In the genomic region with DNA sequence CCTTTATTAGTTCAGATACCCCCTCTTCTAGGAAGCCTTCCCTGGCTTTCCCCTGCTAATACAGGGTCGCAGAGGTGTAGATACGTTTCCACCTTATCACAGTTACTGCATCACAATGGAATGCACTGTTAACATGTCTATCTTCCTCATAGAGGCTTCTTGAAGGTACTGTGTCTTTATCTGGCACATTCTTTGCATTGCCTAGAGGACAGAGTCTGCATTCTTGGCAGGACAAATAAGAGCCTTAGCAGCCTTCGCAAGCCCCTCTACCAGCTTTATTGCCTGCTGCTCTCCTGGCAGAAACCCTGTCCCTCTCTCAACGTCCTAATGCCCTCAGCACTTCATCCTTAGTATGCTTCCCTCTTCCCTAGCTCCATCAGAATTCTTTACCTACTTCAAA, we compare ENCODE assay signal across 18 cellular contexts. TPM values are rescaled to one million over a fixed set of nuclear protein-coding genes. Genes with fewer than 3 reads are reported as not detected.
"Had no signal": no experiment of that assay in that cellular context is flagged by ENCODE, and none has a peak within 500 bp of the region (broad histone marks: within the 10 kb centered on the region; RNA-seq: fewer than 3 reads in every experiment).

No MANE protein-coding gene starts in this region.

- H3K4me1 ChIP-seq: adrenal gland, lower lobe of right lung, right lobe of liver, spleen, stomach had no signal

- H3K36me3 ChIP-seq: adrenal gland, lower lobe of right lung, ovary, right lobe of liver, stomach, thoracic aorta, WERI-Rb-1 had no signal

- FAIRE-seq: colon, endometrium had no signal

- H3K9me3 ChIP-seq: adrenal gland, lower lobe of right lung, ovary, right lobe of liver, spleen, stomach, thoracic aorta had no signal

- H3K27me3 ChIP-seq: adrenal gland, ovary, right lobe of liver had no signal

- H3K4me3 ChIP-seq: adrenal gland, lower lobe of right lung, ovary, right lobe of liver, spleen, stomach, thoracic aorta had no signal

- H3K36me3 Mint-ChIP-seq: activated naive CD4-positive, alpha-beta T cell treated with anti-CD3 and anti-CD28 coated beads, Interleukin-2, amount 50 U/mL, for 24 hours had no signal

- H3K4me1 Mint-ChIP-seq: activated CD4-positive, alpha-beta memory T cell treated with anti-CD3 and anti-CD28 coated beads, Interleukin-2, amount 10 ng/mL, durations not matched to agents 7 days and 5 days; activated CD4-positive, alpha-beta T cell treated with anti-CD3 and anti-CD28 coated beads for 36 hours; activated naive CD4-positive, alpha-beta T cell treated with anti-CD3 and anti-CD28 coated beads, Interleukin-2, amount 50 U/mL, for 24 hours; T-helper 17 cell had no signal

- H3K27ac Mint-ChIP-seq: activated CD4-positive, alpha-beta memory T cell treated with anti-CD3 and anti-CD28 coated beads, Interleukin-2, amount 10 ng/mL, durations not matched to agents 7 days and 5 days; activated CD4-positive, alpha-beta T cell treated with anti-CD3 and anti-CD28 coated beads for 36 hours; activated naive CD4-positive, alpha-beta T cell treated with anti-CD3 and anti-CD28 coated beads, Interleukin-2, amount 50 U/mL, for 24 hours; activated T-cell treated with anti-CD3 and anti-CD28 coated beads, Interleukin-2, amount 50 U/mL, for 24 hours; T-helper 17 cell had no signal

- DNase-seq: activated CD4-positive, alpha-beta memory T cell treated with anti-CD3 and anti-CD28 coated beads, Interleukin-2, amount 10 ng/mL, durations not matched to agents 7 days and 5 days; activated CD4-positive, alpha-beta T cell treated with anti-CD3 and anti-CD28 coated beads for 36 hours; activated effector memory CD4-positive, alpha-beta T cell treated with Interleukin-2 at 50 U/mL for 16 hours; activated T-cell treated with anti-CD3 and anti-CD28 coated beads, Interleukin-2, amount 50 U/mL, for 24 hours; adrenal gland; lower lobe of right lung; ovary; right lobe of liver; spleen; stimulated activated CD4-positive, alpha-beta T cell treated with anti-CD3 and anti-CD28 coated beads, Interleukin-1b, Interleukin-23, amount 100 ng/mL, for 48 hours; stomach; T-helper 17 cell; WERI-Rb-1 had no signal

- H3K27ac ChIP-seq: adrenal gland, lower lobe of right lung, ovary, right lobe of liver, spleen, stomach, thoracic aorta, WERI-Rb-1 had no signal

- H3K9me3 Mint-ChIP-seq: activated CD4-positive, alpha-beta memory T cell treated with anti-CD3 and anti-CD28 coated beads, Interleukin-2, amount 10 ng/mL, durations not matched to agents 7 days and 5 days; activated naive CD4-positive, alpha-beta T cell treated with anti-CD3 and anti-CD28 coated beads, Interleukin-2, amount 50 U/mL, for 24 hours; activated T-cell treated with anti-CD3 and anti-CD28 coated beads, Interleukin-2, amount 50 U/mL, for 24 hours had no signal

- H3K4me3 Mint-ChIP-seq: activated CD4-positive, alpha-beta memory T cell treated with anti-CD3 and anti-CD28 coated beads, Interleukin-2, amount 10 ng/mL, durations not matched to agents 7 days and 5 days; activated CD4-positive, alpha-beta T cell treated with anti-CD3 and anti-CD28 coated beads for 36 hours; activated naive CD4-positive, alpha-beta T cell treated with anti-CD3 and anti-CD28 coated beads, Interleukin-2, amount 50 U/mL, for 24 hours; activated T-cell treated with anti-CD3 and anti-CD28 coated beads, Interleukin-2, amount 50 U/mL, for 24 hours; T-helper 17 cell had no signal

RNA-seq across cellular contexts. Expression of gene SLC1A3, which starts 31.6 kb away (rescaled TPM):
- total RNA-seq: activated CD4-positive, alpha-beta memory T cell treated with anti-CD3 and anti-CD28 coated beads, Interleukin-2, amount 10 ng/mL, durations not matched to agents 7 days and 5 days; pulmonary artery endothelial cell; T-helper 17 cell had no signal
